9 cellular contexts compared by ENCODE assay signal in genomic region chr17:78131172-78132085, GRCh38. TPM values are rescaled to one million over a fixed set of nuclear protein-coding genes. Genes with fewer than 3 reads are reported as not detected.
DNase-seq lines count a peak whose midpoint lies in the region; ATAC-seq and TF ChIP-seq lines count a peak whose summit lies in the region.
"Had no signal": no experiment of that assay in that cellular context is flagged by ENCODE, and none has a peak within 500 bp of the region (broad histone marks: within the 10 kb centered on the region; RNA-seq: fewer than 3 reads in every experiment).

No MANE protein-coding gene starts in this region.

- peak; percentile 3 for ATAC-seq in GM23338

- H3K4me2 ChIP-seq in GM23338: peak overlapping the region; percentile 81

- peaks cover 10% of the 10 kb centered on the region; the same call in 1 of the 2 replicates for H3F3A ChIP-seq in GM23338 (replicated peaks; ENCODE audit: low read depth)

- DNase-seq in GM23338 (ENCODE audit: low spot score): no peak
- no peak for DNase-seq in activated CD4-positive, alpha-beta T cell treated with anti-CD3 and anti-CD28 coated beads, Interleukin-2, amount 10 ng/mL, durations not matched to agents 7 days and 5 days
- peak; percentile 81 for DNase-seq in cardiac septum (ENCODE audit: low spot score)
- DNase-seq in stimulated activated CD4-positive, alpha-beta T cell treated with anti-CD3 and anti-CD28 coated beads, Interleukin-12 subunit alpha, Interleukin-12 subunit beta, amount 100 ng/mL, for 4 hours: peak; percentile 59
- no peak for DNase-seq in NCI-H2227 (lab: John Stamatoyannopoulos, UW; ENCODE audit: unreplicated experiment)
- no peak for DNase-seq in GM19240 (ENCODE audit: insufficient read length, low spot score)
- DNase-seq in DMS114 treated with DMSO at 0.1 percent for 48 hours (lab: John Stamatoyannopoulos, UW; ENCODE audit: unreplicated experiment): no peak
- DNase-seq in NCI-H2107 treated with DMSO at 0.1 percent for 48 hours (lab: John Stamatoyannopoulos, UW; ENCODE audit: unreplicated experiment): no peak

- H2AFZ ChIP-seq in GM23338: peak overlapping the region; percentile 10; the same call in 1 of the 2 replicates

- H3K9me2 ChIP-seq in GM23338 (ENCODE audit: insufficient read depth): no peaks in the 10 kb centered on the region

- H3K4me1 Mint-ChIP-seq in GM23338: peaks cover 23% of the 10 kb centered on the region
- H3K4me1 Mint-ChIP-seq in activated CD4-positive, alpha-beta T cell treated with anti-CD3 and anti-CD28 coated beads, Interleukin-2, amount 10 ng/mL, durations not matched to agents 7 days and 5 days: peaks cover 51% of the 10 kb centered on the region

- peaks cover 2% of the 10 kb centered on the region; the same call in 1 of the 3 replicates for H3K36me3 Mint-ChIP-seq in GM23338 (ENCODE audit: low read depth)
- H3K36me3 Mint-ChIP-seq in activated CD4-positive, alpha-beta T cell treated with anti-CD3 and anti-CD28 coated beads, Interleukin-2, amount 10 ng/mL, durations not matched to agents 7 days and 5 days (ENCODE audit: low read depth): peaks cover 60% of the 10 kb centered on the region

- no peak overlapping the region for H3K27ac Mint-ChIP-seq in GM23338
- H3K27ac Mint-ChIP-seq in activated CD4-positive, alpha-beta T cell treated with anti-CD3 and anti-CD28 coated beads, Interleukin-2, amount 10 ng/mL, durations not matched to agents 7 days and 5 days: peak overlapping the region; percentile 99

- H3K9me3 Mint-ChIP-seq in GM23338: no peaks in the 10 kb centered on the region
- H3K9me3 Mint-ChIP-seq in activated CD4-positive, alpha-beta T cell treated with anti-CD3 and anti-CD28 coated beads, Interleukin-2, amount 10 ng/mL, durations not matched to agents 7 days and 5 days: no peaks in the 10 kb centered on the region

- H3K27me3 Mint-ChIP-seq in GM23338 (ENCODE audit: insufficient read depth, low read depth, poor library complexity): peaks cover 35% of the 10 kb centered on the region
- H3K27me3 Mint-ChIP-seq in activated CD4-positive, alpha-beta T cell treated with anti-CD3 and anti-CD28 coated beads, Interleukin-2, amount 10 ng/mL, durations not matched to agents 7 days and 5 days: no peaks in the 10 kb centered on the region

- no peak overlapping the region for H3K27ac ChIP-seq in GM23338 (ENCODE audit: low read depth)

- peaks cover 22% of the 10 kb centered on the region for H3K27me3 ChIP-seq in GM23338 (ENCODE audit: insufficient read depth)

- peak overlapping the region; percentile 63 for H3K4me3 ChIP-seq in GM23338

- CTCF ChIA-PET in activated CD4-positive, alpha-beta T cell treated with anti-CD3 and anti-CD28 coated beads, Interleukin-2, amount 10 ng/mL, durations not matched to agents 7 days and 5 days (lab: Charles Lee): interaction anchor here (0.7 to 15.8 kb wide), 6 partner anchors 9 to 46 kb away, joined by 3 to 89 read pairs (median 5); no protein-coding TSS in a partner anchor

- POLR2A ChIA-PET in activated CD4-positive, alpha-beta T cell treated with anti-CD3 and anti-CD28 coated beads, Interleukin-2, amount 10 ng/mL, durations not matched to agents 7 days and 5 days (lab: Charles Lee): interaction anchor here (0.7 to 1.9 kb wide), 3 partner anchors 8 to 31 kb away, joined by 3 to 7 read pairs (median 6); no protein-coding TSS in a partner anchor

- intact Hi-C loops in cardiac septum (cut with DNase I): no loop called here

- 0 out of 3 replicates have a peak overlapping the region, but pooled peaks have one; percentile 36 for H3K4me3 Mint-ChIP-seq in GM23338
- H3K4me3 Mint-ChIP-seq in activated CD4-positive, alpha-beta T cell treated with anti-CD3 and anti-CD28 coated beads, Interleukin-2, amount 10 ng/mL, durations not matched to agents 7 days and 5 days: peak overlapping the region; percentile 78

- H3K4me1 ChIP-seq in GM23338 (ENCODE audit: insufficient read depth): peaks cover 32% of the 10 kb centered on the region

- H4K20me1 ChIP-seq in GM23338 (replicated peaks; ENCODE audit: insufficient read depth): no peaks in the 10 kb centered on the region

- 0 out of 2 replicates have a peak, but pooled peaks cover 5% of the 10 kb centered on the region for H3K79me2 ChIP-seq in GM23338 (replicated peaks; ENCODE audit: insufficient read depth)

- TF ChIP-seq CTCF in GM23338 (conservative IDR thresholded peaks at IDR 0.05; ENCODE audit: low read depth in 2 of 2): no peak

- no peaks in the 10 kb centered on the region for H3K36me3 ChIP-seq in GM23338 (ENCODE audit: insufficient read depth)

TF ChIP-seq in GM23338, 12 proteins besides CTCF, POLR2A, EP300 and RAD21 (continues in another document):
- no peak for TF ChIP-seq CREB1 (CRISPR knock-in tag; IDR thresholded peaks at IDR 0.05; ENCODE audit: low read depth)
- no peak for TF ChIP-seq EZH2 (IDR thresholded peaks at IDR 0.05; ENCODE audit: low read depth, unreplicated experiment)
- TF ChIP-seq REST (IDR thresholded peaks at IDR 0.05; ENCODE audit: unreplicated experiment): no peak

RNA-seq across cellular contexts. Expression of gene TMC8, which starts 0.9 kb away (rescaled TPM):
- total RNA-seq in GM23338 (2014; rRNA removed; shearing (Covaris generic)): 1.2 and 2.2 TPM in 2 replicates
- polyA plus RNA-seq in GM23338 (2016; fragmentation: Nextera tagmentation; extraction: Ambion mirVana): 1.3 and 1.8 TPM in 2 replicates
- total RNA-seq in activated CD4-positive, alpha-beta T cell treated with anti-CD3 and anti-CD28 coated beads, Interleukin-2, amount 10 ng/mL, durations not matched to agents 7 days and 5 days: 100 to 1,000 TPM; 331 to 364 TPM
- total RNA-seq in cardiac septum: 2.2 TPM

RNA-seq across cellular contexts. Expression of gene TMC6, which starts 2.9 kb away (rescaled TPM):
- 56.7 and 72.2 TPM in 2 replicates for total RNA-seq in GM23338 (2014; rRNA removed; shearing (Covaris generic))
- 50.0 and 53.3 TPM in 2 replicates for polyA plus RNA-seq in GM23338 (2016; fragmentation: Nextera tagmentation; extraction: Ambion mirVana)
- total RNA-seq in activated CD4-positive, alpha-beta T cell treated with anti-CD3 and anti-CD28 coated beads, Interleukin-2, amount 10 ng/mL, durations not matched to agents 7 days and 5 days: 100 to 1,000 TPM; 414 to 438 TPM
- 80.1 TPM for total RNA-seq in cardiac septum

RNA-seq across cellular contexts. Expression of gene C17orf99, which starts 14.8 kb away (rescaled TPM):
- total RNA-seq in GM23338 (2014; rRNA removed; shearing (Covaris generic)): not detected in 2 replicates
- polyA plus RNA-seq in GM23338 (2016; fragmentation: Nextera tagmentation; extraction: Ambion mirVana): not detected in 2 replicates
- not detected for total RNA-seq in activated CD4-positive, alpha-beta T cell treated with anti-CD3 and anti-CD28 coated beads, Interleukin-2, amount 10 ng/mL, durations not matched to agents 7 days and 5 days
- total RNA-seq in cardiac septum: not detected
- total RNA-seq: HT1080 had no signal

RNA-seq across cellular contexts. Expression of gene SYNGR2, which starts 37.0 kb away (rescaled TPM):
- 33.0 and 61.6 TPM in 2 replicates for total RNA-seq in GM23338 (2014; rRNA removed; shearing (Covaris generic))
- 43.1 and 46.9 TPM in 2 replicates for polyA plus RNA-seq in GM23338 (2016; fragmentation: Nextera tagmentation; extraction: Ambion mirVana)
- total RNA-seq in activated CD4-positive, alpha-beta T cell treated with anti-CD3 and anti-CD28 coated beads, Interleukin-2, amount 10 ng/mL, durations not matched to agents 7 days and 5 days: 10 to 100 TPM; 49.7 to 57.6 TPM
- total RNA-seq in cardiac septum: 116 TPM

RNA-seq across cellular contexts. Expression of gene TK1, which starts 55.4 kb away (rescaled TPM):
- 83.7 and 84.4 TPM in 2 replicates for total RNA-seq in GM23338 (2014; rRNA removed; shearing (Covaris generic))
- 74.5 and 74.6 TPM in 2 replicates for polyA plus RNA-seq in GM23338 (2016; fragmentation: Nextera tagmentation; extraction: Ambion mirVana)
- 100 to 1,000 TPM; 121 to 136 TPM for total RNA-seq in activated CD4-positive, alpha-beta T cell treated with anti-CD3 and anti-CD28 coated beads, Interleukin-2, amount 10 ng/mL, durations not matched to agents 7 days and 5 days
- 1.2 TPM for total RNA-seq in cardiac septum

Comparison
In these comparisons a context has a peak if more than half of its experiments do, and no peak if none do; other contexts are left out.
1. DNase-seq: peak in cardiac septum (single experiment) and stimulated activated CD4-positive, alpha-beta T cell treated with anti-CD3 and anti-CD28 coated beads, Interleukin-12 subunit alpha, Interleukin-12 subunit beta, amount 100 ng/mL, for 4 hours (single experiment); none in GM23338 (single experiment), activated CD4-positive, alpha-beta T cell treated with anti-CD3 and anti-CD28 coated beads, Interleukin-2, amount 10 ng/mL, durations not matched to agents 7 days and 5 days (single experiment), NCI-H2227 (single experiment), GM19240 (single experiment), DMS114 treated with DMSO at 0.1 percent for 48 hours (single experiment) and NCI-H2107 treated with DMSO at 0.1 percent for 48 hours (single experiment).
2. RNA of gene TMC8, which starts 0.9 kb away (total RNA-seq): 331 to 364 TPM in activated CD4-positive, alpha-beta T cell treated with anti-CD3 and anti-CD28 coated beads, Interleukin-2, amount 10 ng/mL, durations not matched to agents 7 days and 5 days; 2.2 TPM in cardiac septum (single experiment) and 1.2 to 2.2 TPM in GM23338; every median in the first group is over 100 times any median in the second.